8 cellular contexts compared by ENCODE assay signal in genomic region chr9:29394855-29395254, GRCh38.
"Had no signal": no experiment of that assay in that cellular context is flagged by ENCODE, and none has a peak within 500 bp of the region (broad histone marks: within the 10 kb centered on the region; RNA-seq: fewer than 3 reads in every experiment).

No MANE protein-coding gene starts in this region.

- FAIRE-seq: G401.6, GM12878, GM12891, GM12892, GM18507, GM19239 had no signal

- ATAC-seq: GM12878 had no signal

- H3K4me3 ChIP-seq: GM12878 had no signal

- DNase-seq: GDM1, GF-D8 had no signal
